Comparison of ENCODE assay signal across 22 cellular contexts in the genomic region with DNA sequence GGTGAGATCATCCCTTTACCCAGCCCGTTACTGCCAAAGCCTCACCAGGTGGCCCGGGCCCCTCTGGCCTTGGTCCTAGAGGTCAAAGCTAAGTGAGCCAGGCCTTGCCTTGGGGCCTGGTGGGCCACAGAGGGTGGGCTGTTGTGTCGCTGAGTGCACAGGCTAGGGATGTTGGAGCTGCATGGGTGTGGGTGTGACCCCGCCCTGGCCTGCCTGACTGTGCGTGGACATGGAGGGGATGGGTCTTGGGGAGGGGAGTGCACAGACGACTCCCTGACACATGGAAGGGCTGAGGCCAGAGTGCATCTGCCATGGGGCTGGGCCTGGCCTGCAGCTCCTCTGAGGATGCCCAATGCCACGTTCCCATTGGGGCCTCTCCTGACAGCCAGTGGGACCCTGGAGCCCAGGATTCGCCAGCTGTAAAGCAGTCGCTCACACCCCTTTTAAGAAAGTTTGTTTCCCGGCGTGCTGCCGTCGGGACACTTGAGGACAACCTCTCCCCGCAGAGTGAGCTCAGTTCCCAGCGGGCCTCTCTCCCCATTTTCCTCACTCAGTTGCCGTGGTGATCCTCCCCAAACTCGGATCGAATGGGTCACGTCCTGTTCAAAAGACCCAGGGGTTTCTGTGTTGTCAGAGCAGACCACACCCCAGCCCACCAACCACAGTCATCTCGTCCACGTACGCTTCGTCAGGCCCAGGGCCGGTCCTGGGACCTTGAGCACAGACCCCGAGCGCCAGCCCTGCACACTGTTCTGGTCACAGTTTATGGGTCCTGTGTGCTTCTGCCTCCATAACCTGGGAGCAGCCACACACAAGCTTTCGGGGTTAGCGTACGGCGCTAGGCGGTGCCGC.
DNase-seq lines count a peak whose midpoint lies in the region; ATAC-seq, FAIRE-seq and TF ChIP-seq lines count a peak whose summit lies in the region.
"Had no signal": no experiment of that assay in that cellular context is flagged by ENCODE, and none has a peak within 500 bp of the region (broad histone marks: within the 10 kb centered on the region; RNA-seq: fewer than 3 reads in every experiment).

No MANE protein-coding gene starts in this region.

- no peak for TF ChIP-seq POLR2A in H1 (IDR thresholded peaks at IDR 0.05; ENCODE audit: control extremely low read depth in 1 of 2, low read depth in 2 of 2, low read length in 2 of 2)

- POLR2A ChIA-PET in H1 (lab: Charles Lee; ENCODE audit: partially characterized antibody) = no interaction called here

- CTCF ChIA-PET in H1 (lab: Charles Lee; ENCODE audit: partially characterized antibody) = interaction anchor here (1.0 to 1.4 kb wide), 2 partner anchors 19 to 113 kb away, joined by 3 read pairs; no protein-coding TSS in a partner anchor

- H2BK12ac ChIP-seq in H1 (ENCODE audit: low read depth, low read length) = no peak overlapping the region

- no peaks in the 10 kb centered on the region for H3K23me2 ChIP-seq in H1 (ENCODE audit: low read depth, low read length)

- in situ Hi-C loops in G401 (cut with HindIII; ENCODE audit: low sequenced_read_pairs) = no loop called here

- no peak for TF ChIP-seq EP300 in H1 (IDR thresholded peaks at IDR 0.05; ENCODE audit: borderline replicate concordance in 1 of 2, low read depth in 2 of 2, low read length in 2 of 2)

- H3K79me2 ChIP-seq in H1 (ENCODE audit: control insufficient read depth in 1 of 2, insufficient read depth in 2 of 2, low read length in 2 of 2) = no peaks in the 10 kb centered on the region

- H3K36me3 Mint-ChIP-seq in nephron progenitor cell (ENCODE audit: low read depth) = peaks cover 22% of the 10 kb centered on the region
- H3K36me3 Mint-ChIP-seq: mesothelial cell of epicardium had no signal

- no peak for FAIRE-seq in H1 (lab: Jason Lieb, UNC)

- H2BK15ac ChIP-seq in H1 (ENCODE audit: low read length) = no peak overlapping the region

- peak overlapping the region; percentile 72 for H3K27ac Mint-ChIP-seq in nephron progenitor cell
- H3K27ac Mint-ChIP-seq: mesothelial cell of epicardium; T-helper 1 cell treated with Interleukin-12 subunit alpha and Interleukin-12 subunit beta and Interleukin-4 antibody, amounts not matched to agents 30 μg/mL and 1 μg/mL, for 36 hours had no signal

- no peak overlapping the region for H2BK5ac ChIP-seq in H1 (ENCODE audit: low read depth, low read length)

- no peaks in the 10 kb centered on the region for H3K27me3 Mint-ChIP-seq in nephron progenitor cell (ENCODE audit: low read depth, poor library complexity)
- H3K27me3 Mint-ChIP-seq: CD8-positive, alpha-beta memory T cell had no signal

- H3K9me3 Mint-ChIP-seq in nephron progenitor cell = peaks cover 11% of the 10 kb centered on the region
- H3K9me3 Mint-ChIP-seq: CD8-positive, alpha-beta memory T cell; mesothelial cell of epicardium; T-helper 1 cell treated with Interleukin-12 subunit alpha and Interleukin-12 subunit beta and Interleukin-4 antibody, amounts not matched to agents 30 μg/mL and 1 μg/mL, for 36 hours had no signal

- intact Hi-C loops in Right ventricle myocardium inferior (cut with DNase I) (no loop called here), upper lobe of right lung (cut with DNase I) (no loop called here)

- peaks cover 0 to 1% of the 10 kb centered on the region in 2 experiments for H4K20me1 ChIP-seq in H1 (replicated peaks in 1 of 2; ENCODE audit: control insufficient read depth in 1 of 2, insufficient read depth in 2 of 2, low read length in 2 of 2)

- DNase-seq in Right ventricle myocardium inferior (ENCODE audit: missing footprints) (peak; percentile 66), right atrium auricular region (ENCODE audit: low spot score) (no peak), H1 (ENCODE audit: low read depth in 1 of 2, low spot score in 2 of 2) (no peak), nephron progenitor cell (no peak), upper lobe of right lung (peak; percentile 60), middle frontal gyrus (ENCODE audit: extremely low spot score, low spot score) (no peak), G401 (ENCODE audit: low spot score) (no peak)
- DNase-seq: activated naive CD4-positive, alpha-beta T cell treated with anti-CD3 and anti-CD28 coated beads, Interleukin-2, amount 50 U/mL, for 16 hours; activated T-cell treated with anti-CD3 and anti-CD28 coated beads, Interleukin-2, amount 50 U/mL, for 1 hour; esophagus squamous epithelium; GF-D8; NCI-H1694 treated with DMSO at 0.1 percent for 48 hours; NCI-H345; NCI-H82; PC-3; testis had no signal

- no peak overlapping the region for H2BK20ac ChIP-seq in H1 (ENCODE audit: low read length)

- H2AFZ ChIP-seq in H1 (ENCODE audit: low read length) = no peak overlapping the region

- ATAC-seq in Right ventricle myocardium inferior (no peak), upper lobe of right lung (no peak), HG03039 (IDR thresholded peaks at IDR 0.05; ENCODE audit: unreplicated experiment) (no peak)
- ATAC-seq: PC-3 had no signal

- H3K4me2 ChIP-seq in H1 (ENCODE audit: insufficient read depth in 1 of 2, low read depth in 2 of 2, low read length in 2 of 2) = no peak overlapping the region

- H3K4ac ChIP-seq in H1 (replicated peaks; ENCODE audit: insufficient read length, low read depth, low read length) = no peak overlapping the region

- H3K27ac ChIP-seq in right atrium auricular region (no peak overlapping the region), H1 (ENCODE audit: low read depth, low read length) (no peak overlapping the region), upper lobe of right lung (no peak overlapping the region)
- H3K27ac ChIP-seq: esophagus squamous epithelium, SJSA1, testis, VCaP had no signal

- H3K4me3 Mint-ChIP-seq in nephron progenitor cell = no peak overlapping the region
- H3K4me3 Mint-ChIP-seq: mesothelial cell of epicardium; T-helper 1 cell treated with Interleukin-12 subunit alpha and Interleukin-12 subunit beta and Interleukin-4 antibody, amounts not matched to agents 30 μg/mL and 1 μg/mL, for 36 hours had no signal

- H3K79me1 ChIP-seq in H1 (ENCODE audit: low read depth, low read length) = no peaks in the 10 kb centered on the region

- H3K18ac ChIP-seq in H1 (ENCODE audit: extremely low read depth, low read length) = no peak overlapping the region; the same call in 1 of the 2 replicates

- H3K27me3 ChIP-seq in right atrium auricular region = no peaks in the 10 kb centered on the region
- H3K27me3 ChIP-seq in H1 (replicated peaks in 1 of 4; ENCODE audit: control insufficient read depth in 3 of 4, extremely low read depth in 1 of 4, insufficient read depth in 3 of 4, low read length in 3 of 4) = no peaks in the 10 kb centered on the region
- H3K27me3 ChIP-seq in upper lobe of right lung = no peaks in the 10 kb centered on the region
- H3K27me3 ChIP-seq: esophagus squamous epithelium, SJSA1, testis had no signal

- no peak for TF ChIP-seq RAD21 in H1 (IDR thresholded peaks at IDR 0.05 in 1 of 2, conservative IDR thresholded peaks at IDR 0.05 in 1 of 2; ENCODE audit: low read depth in 2 of 2, low read length in 2 of 2)

- peaks cover 29% of the 10 kb centered on the region for H3K4me1 Mint-ChIP-seq in nephron progenitor cell

- TF ChIP-seq CTCF in right atrium auricular region (IDR thresholded peaks at IDR 0.05) = no peak
- TF ChIP-seq CTCF in H1 (IDR thresholded peaks at IDR 0.05; ENCODE audit: control extremely low read depth in 1 of 3, insufficient read depth in 1 of 3, low read depth in 1 of 3, low read length in 3 of 3) = no peak
- TF ChIP-seq CTCF in nephron progenitor cell (IDR thresholded peaks at IDR 0.05) = no peak
- no peak for TF ChIP-seq CTCF in upper lobe of right lung (IDR thresholded peaks at IDR 0.05)

- no peak overlapping the region for H3K23ac ChIP-seq in H1 (ENCODE audit: insufficient read length)

- no peak overlapping the region for H4K91ac ChIP-seq in H1 (replicated peaks; ENCODE audit: insufficient read length, low read length)

- H3K36me3 ChIP-seq in right atrium auricular region (peaks cover 36% of the 10 kb centered on the region), H1 (ENCODE audit: control insufficient read depth in 2 of 4, insufficient read depth in 4 of 4, low read length in 3 of 4) (no peaks in the 10 kb centered on the region), upper lobe of right lung (peaks cover 11% of the 10 kb centered on the region)

- H4K8ac ChIP-seq in H1 (ENCODE audit: extremely low read depth, insufficient read depth, low read length) = peak overlapping the region; percentile 68; the same call in 1 of the 2 replicates

- WGBS in H1 (ENCODE audit: extremely low coverage in 1 of 2, insufficient coverage in 1 of 2, insufficient read length in 1 of 2, insufficient replicate concordance in 2 of 2, low coverage in 1 of 2, low lambda C conversion rate in 2 of 2, missing lambda C conversion rate in 1 of 2), 2 experiments = 91% methylated on average over 28 of the region's 32 CpGs; no CpG with 5 or more reads in 1 of the 2 experiments

- H3K9me3 ChIP-seq in right atrium auricular region (no peaks in the 10 kb centered on the region), H1 (ENCODE audit: insufficient read depth in 2 of 2, low read depth in 1 of 2, low read length in 1 of 2) (no peaks in the 10 kb centered on the region), upper lobe of right lung (no peaks in the 10 kb centered on the region)
- H3K9me3 ChIP-seq: esophagus squamous epithelium, SJSA1, testis had no signal

- H3K56ac ChIP-seq in H1 (replicated peaks; ENCODE audit: insufficient read length, low read depth, low read length) = no peak overlapping the region

- no peak overlapping the region for H2AK5ac ChIP-seq in H1 (ENCODE audit: low read depth, low read length)

- H4K5ac ChIP-seq in H1 (ENCODE audit: insufficient read length, low read depth, low read length) = no peak overlapping the region

- H3K4me3 ChIP-seq in right atrium auricular region = no peak overlapping the region
- H3K4me3 ChIP-seq in H1 (ENCODE audit: extremely low read depth in 1 of 4, insufficient read depth in 2 of 4, low read depth in 3 of 4, low read length in 4 of 4) = no peak overlapping the region
- H3K4me3 ChIP-seq in upper lobe of right lung = no peak overlapping the region
- H3K4me3 ChIP-seq: esophagus squamous epithelium, SJSA1, testis had no signal

- no peak overlapping the region for H3K14ac ChIP-seq in H1 (ENCODE audit: insufficient read length)

- no peak overlapping the region for H3K9ac ChIP-seq in H1 (replicated peaks in 1 of 4; ENCODE audit: extremely low read depth in 1 of 4, low read depth in 3 of 4, low read length in 3 of 4)

- no peak overlapping the region for H2BK120ac ChIP-seq in H1 (replicated peaks; ENCODE audit: low read depth, low read length)

- H3K4me1 ChIP-seq in right atrium auricular region (peaks cover 0 to 10% of the 10 kb centered on the region in 2 donors), H1 (replicated peaks in 1 of 4; ENCODE audit: control insufficient read depth in 3 of 4, insufficient read depth in 4 of 4, low read length in 3 of 4) (no peaks in the 10 kb centered on the region), upper lobe of right lung (no peaks in the 10 kb centered on the region)

TF ChIP-seq in H1, 55 proteins besides CTCF, POLR2A, EP300 and RAD21 (continues in another document):
- no peak for TF ChIP-seq JUN (IDR thresholded peaks at IDR 0.05; ENCODE audit: low read depth, low read length)
- no peak for TF ChIP-seq SP4 (IDR thresholded peaks at IDR 0.05; ENCODE audit: low read length)
- no peak for TF ChIP-seq ZNF274 (IDR thresholded peaks at IDR 0.05; ENCODE audit: borderline replicate concordance, extremely low read depth, low read length)
- no peak for TF ChIP-seq CBX5 (IDR thresholded peaks at IDR 0.05; ENCODE audit: low read depth, low read length)
- TF ChIP-seq KDM5A (IDR thresholded peaks at IDR 0.05; ENCODE audit: low read length) = no peak

Comparison
In these comparisons a context has a peak if more than half of its experiments do, and no peak if none do; other contexts are left out.
1. DNase-seq: peak in Right ventricle myocardium inferior (single experiment) and upper lobe of right lung (single experiment); none in right atrium auricular region (single experiment), H1 (0 of 2), nephron progenitor cell (single experiment), middle frontal gyrus (single experiment) and G401 (single experiment).